ENCODE assay signal across 8 cellular contexts in the genomic region with DNA sequence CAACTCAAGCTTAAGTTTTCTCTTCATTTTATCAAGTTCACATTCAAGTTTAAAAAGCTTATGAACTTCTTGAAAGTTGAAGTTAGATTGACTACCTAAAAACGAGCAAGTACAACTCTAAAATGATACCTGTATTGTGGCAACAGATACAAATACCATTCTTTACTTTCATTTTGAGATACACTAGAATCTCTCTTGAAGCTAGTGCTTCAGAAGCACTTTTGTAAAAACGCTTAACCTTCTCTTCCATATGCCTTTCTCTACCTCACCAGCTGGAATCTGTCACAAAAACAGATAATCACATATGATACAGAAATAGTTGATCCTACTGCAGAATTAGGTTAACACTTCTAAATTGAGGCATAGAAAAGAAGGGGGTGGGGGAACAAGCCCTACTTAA. TPM values are rescaled to one million over a fixed set of nuclear protein-coding genes. Genes with fewer than 3 reads are reported as not detected.
DNase-seq lines count a peak whose midpoint lies in the region; ATAC-seq and TF ChIP-seq lines count a peak whose summit lies in the region.

No MANE protein-coding gene starts in this region.

- TF ChIP-seq CTCF in left ventricle myocardium inferior (IDR thresholded peaks at IDR 0.05; ENCODE audit: borderline replicate concordance) (no peak), astrocyte of the cerebellum (IDR thresholded peaks at IDR 0.05; ENCODE audit: low read depth, low read length, missing control alignments) (no peak), mesothelial cell of epicardium (IDR thresholded peaks at IDR 0.05; ENCODE audit: unreplicated experiment) (no peak)

- H3K36me3 Mint-ChIP-seq in mesothelial cell of epicardium, result peaks cover 11% of the 10 kb centered on the region

- H3K9me3 ChIP-seq in left ventricle myocardium inferior (replicated peaks), result no peaks in the 10 kb centered on the region

- peak overlapping the region; percentile 96 for H3K4me3 ChIP-seq in left ventricle myocardium inferior
- peak overlapping the region; percentile 81 for H3K4me3 ChIP-seq in astrocyte of the cerebellum (ENCODE audit: low read depth, low read length)

- no peaks in the 10 kb centered on the region for H3K9me3 Mint-ChIP-seq in mesothelial cell of epicardium

- peaks cover 26% of the 10 kb centered on the region for H3K4me1 Mint-ChIP-seq in mesothelial cell of epicardium

- in situ Hi-C loops in astrocyte of the cerebellum (cut with HindIII; ENCODE audit: low sequenced_read_pairs), result no loop called here

- peaks cover 41% of the 10 kb centered on the region for H3K36me3 ChIP-seq in left ventricle myocardium inferior

- H3K27me3 ChIP-seq in left ventricle myocardium inferior (ENCODE audit: low read depth), result no peaks in the 10 kb centered on the region

- H3K4me3 Mint-ChIP-seq in mesothelial cell of epicardium, result peak overlapping the region; percentile 96

- intact Hi-C loops in left ventricle myocardium inferior (cut with micrococcal nuclease), result no loop called here
- intact Hi-C loops in Right ventricle myocardium inferior (cut with DNase I), result loop anchor here (5.0 kb wide), 4 partner anchors 50 to 110 kb away; partner anchors contain the start of gene ARPP19

- no peak for ATAC-seq in Right ventricle myocardium inferior
- peak; percentile 22 for ATAC-seq in HG03159 (IDR thresholded peaks at IDR 0.05; ENCODE audit: unreplicated experiment)

- no peak for DNase-seq in left ventricle myocardium inferior
- DNase-seq in Right ventricle myocardium inferior (ENCODE audit: missing footprints), result no peak
- DNase-seq in astrocyte of the cerebellum (ENCODE audit: low read depth), result no peak
- no peak for DNase-seq in mesothelial cell of epicardium (ENCODE audit: low spot score in 2 of 2, unreplicated experiment in 2 of 2)
- DNase-seq in cortex of kidney (lab: John Stamatoyannopoulos, UW), result no peak
- no peak for DNase-seq in anterior cingulate cortex (lab: John Stamatoyannopoulos, UW)
- no peak for DNase-seq in SIG-M5 (lab: John Stamatoyannopoulos, UW)

- peak overlapping the region; percentile 98 for H3K27ac ChIP-seq in left ventricle myocardium inferior (replicated peaks)

- peaks cover 2% of the 10 kb centered on the region for H3K27me3 Mint-ChIP-seq in mesothelial cell of epicardium (ENCODE audit: low read depth)

- peak overlapping the region; percentile 98 for H3K27ac Mint-ChIP-seq in mesothelial cell of epicardium

- H3K4me1 ChIP-seq in left ventricle myocardium inferior, result peaks cover 80% of the 10 kb centered on the region

RNA-seq across cellular contexts. Expression of gene ATOSA, which starts 1.6 kb away (rescaled TPM):
- total RNA-seq in left ventricle myocardium inferior (21.8 TPM), Right ventricle myocardium inferior (21.7 TPM), mesothelial cell of epicardium (38.8 to 43.7 TPM (median 41.4 TPM) in 3 replicates)
